Comparison of ENCODE assay signal across 8 cellular contexts in the genomic region with DNA sequence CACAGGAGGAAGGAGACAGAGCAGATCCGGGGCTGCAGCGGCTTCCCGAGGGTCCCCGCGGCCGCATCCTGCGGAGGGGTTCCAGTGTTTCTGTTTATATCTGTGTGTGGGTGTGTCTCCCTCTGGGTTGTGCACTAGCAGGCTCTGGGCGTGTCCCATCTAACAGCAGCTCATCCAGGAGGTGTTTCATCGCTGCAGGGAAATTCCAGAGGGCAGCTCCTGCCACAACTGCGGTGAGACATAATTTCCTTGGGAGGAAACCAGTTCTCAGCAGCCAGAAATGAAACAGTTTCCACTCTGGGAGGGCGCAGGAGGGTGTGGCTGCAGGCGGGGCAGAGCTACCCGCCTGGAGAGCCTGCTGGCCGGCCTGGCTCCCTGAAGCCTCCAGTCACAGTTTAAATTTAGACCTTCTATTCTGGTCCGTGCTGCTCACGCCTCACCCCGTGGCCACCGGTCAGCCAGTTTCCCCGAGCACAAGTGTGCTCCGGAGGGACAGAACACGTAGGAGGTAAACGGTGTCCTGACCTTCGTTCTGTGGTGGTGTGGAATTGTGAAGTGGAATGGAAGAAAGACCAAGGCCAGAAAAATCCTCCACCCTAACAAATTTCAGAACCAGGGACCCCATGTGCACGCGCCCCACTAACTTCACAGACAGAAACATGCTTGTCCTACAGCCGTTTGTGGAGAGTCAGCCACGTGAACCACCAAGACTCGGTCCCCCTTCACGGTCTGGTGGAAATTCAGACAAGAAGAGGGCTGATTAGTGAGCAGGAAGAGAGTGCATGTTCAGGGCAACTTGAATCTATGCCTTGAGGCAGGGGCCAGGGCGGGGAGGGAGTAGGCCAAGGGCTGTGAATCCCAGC.
DNase-seq lines count a peak whose midpoint lies in the region.

No MANE protein-coding gene starts in this region.

- DNase-seq in NCI-H2171 treated with DMSO at 0.1 percent for 48 hours (lab: John Stamatoyannopoulos, UW): peak; percentile 3
- DNase-seq in NCI-H2171 (lab: John Stamatoyannopoulos, UW): no peak
- peak in 49 of 76 experiments; percentile 6 to 69 (median 38) for DNase-seq in HUDEP-2 (lab: John Stamatoyannopoulos, UW; ENCODE audit: unreplicated experiment in 76 of 76)
- peak in 3 of 5 experiments; percentile 16 to 49 (median 41) for DNase-seq in T-helper 2 cell
- DNase-seq in astrocyte of the hippocampus (ENCODE audit: low read depth, low spot score): peak; percentile 88
- peak; percentile 94 for DNase-seq in islet precursor cell
- DNase-seq in stimulated activated CD4-positive, alpha-beta T cell treated with anti-CD3 and anti-CD28 coated beads, Interleukin-1b, Interleukin-23, amount 100 ng/mL, for 1 hour (ENCODE audit: low read depth in 2 of 2): peak; percentile 22 to 23
- DNase-seq in superior temporal gyrus (ENCODE audit: extremely low spot score): no peak

Comparison
In these comparisons a context has a peak if more than half of its experiments do, and no peak if none do; other contexts are left out.
1. DNase-seq: peak in NCI-H2171 treated with DMSO at 0.1 percent for 48 hours (single experiment), HUDEP-2 (49 of 76), T-helper 2 cell (3 of 5), astrocyte of the hippocampus (single experiment), islet precursor cell (single experiment) and stimulated activated CD4-positive, alpha-beta T cell treated with anti-CD3 and anti-CD28 coated beads, Interleukin-1b, Interleukin-23, amount 100 ng/mL, for 1 hour (2 of 2); none in NCI-H2171 (single experiment) and superior temporal gyrus (single experiment).